In genomic region chr15:52303093-52303772, GRCh38 we compare ENCODE assay signal across 25 cellular contexts. TPM values are rescaled to one million over a fixed set of nuclear protein-coding genes. Genes with fewer than 3 reads are reported as not detected.
A peak's percentile ranks its signal among the peaks of the same experiment; 100 is the strongest.
DNase-seq lines count a peak whose midpoint lies in the region; ATAC-seq and TF ChIP-seq lines count a peak whose summit lies in the region.
"Had no signal": no experiment of that assay in that cellular context is flagged by ENCODE, and none has a peak within 500 bp of the region (broad histone marks: within the 10 kb centered on the region; RNA-seq: fewer than 3 reads in every experiment).

No MANE protein-coding gene starts in this region.

- no peaks in the 10 kb centered on the region for H3K4me1 ChIP-seq in mesendoderm (ENCODE audit: control insufficient read depth, low read depth, low read length)

- ATAC-seq in activated CD8-positive, alpha-beta memory T cell treated with anti-CD3 and anti-CD28 coated beads, Interleukin-2, amount 10 ng/mL, durations not matched to agents 7 days and 5 days: no peak
- ATAC-seq in WTC11 (peak; percentile 60), GM18861 (IDR thresholded peaks at IDR 0.05; ENCODE audit: unreplicated experiment) (no peak)
- ATAC-seq: CD8-positive, alpha-beta T cell; PC-3 had no signal

- no peak overlapping the region for H3K4me2 ChIP-seq in mesendoderm (ENCODE audit: low read length)
- H3K4me2 ChIP-seq: KMS-11, SK-N-SH had no signal

- no peak overlapping the region for H3K56ac ChIP-seq in mesendoderm (ENCODE audit: low read length)

- TF ChIP-seq CTCF in WTC11 (IDR thresholded peaks at IDR 0.05): no peak

- H3K4me1 Mint-ChIP-seq in activated CD8-positive, alpha-beta memory T cell treated with anti-CD3 and anti-CD28 coated beads, Interleukin-2, amount 10 ng/mL, durations not matched to agents 7 days and 5 days: peaks cover 16% of the 10 kb centered on the region
- H3K4me1 Mint-ChIP-seq in WTC11: peaks cover 16% of the 10 kb centered on the region

- CTCF ChIA-PET in activated CD8-positive, alpha-beta memory T cell treated with anti-CD3 and anti-CD28 coated beads, Interleukin-2, amount 10 ng/mL, durations not matched to agents 7 days and 5 days (lab: Charles Lee): interaction anchor here (0.6 to 1.3 kb wide), 3 partner anchors 41 to 49 kb away, joined by 3 to 4 read pairs (median 3); no protein-coding TSS in a partner anchor
- CTCF ChIA-PET in WTC11 (lab: Charles Lee): interaction anchor here (0.6 to 1.5 kb wide), 4 partner anchors 21 to 433 kb away, joined by 3 to 4 read pairs (median 3); no protein-coding TSS in a partner anchor

- H3K4me3 ChIP-seq in mesendoderm (ENCODE audit: low read length): no peak overlapping the region

- no peak overlapping the region for H3K4ac ChIP-seq in mesendoderm (ENCODE audit: low read depth, low read length)

- no peak overlapping the region for H4K5ac ChIP-seq in mesendoderm (ENCODE audit: low read length)

- H3K9me3 Mint-ChIP-seq in activated CD8-positive, alpha-beta memory T cell treated with anti-CD3 and anti-CD28 coated beads, Interleukin-2, amount 10 ng/mL, durations not matched to agents 7 days and 5 days (ENCODE audit: low read depth): no peaks in the 10 kb centered on the region
- H3K9me3 Mint-ChIP-seq in WTC11: peaks cover 19% of the 10 kb centered on the region
- H3K9me3 Mint-ChIP-seq: CD8-positive, alpha-beta T cell; IgD-negative memory B cell had no signal

- H3K36me3 Mint-ChIP-seq in activated CD8-positive, alpha-beta memory T cell treated with anti-CD3 and anti-CD28 coated beads, Interleukin-2, amount 10 ng/mL, durations not matched to agents 7 days and 5 days: peaks cover 8% of the 10 kb centered on the region
- peaks cover 8% of the 10 kb centered on the region; the same call in 1 of the 2 replicates for H3K36me3 Mint-ChIP-seq in WTC11

- H2BK15ac ChIP-seq in mesendoderm (replicated peaks; ENCODE audit: low read depth): no peak overlapping the region

- H3K36me3 ChIP-seq in mesendoderm (ENCODE audit: control insufficient read depth, insufficient read depth, low read length): no peaks in the 10 kb centered on the region

- no peak overlapping the region for H4K8ac ChIP-seq in mesendoderm (ENCODE audit: low read depth, low read length)

- no peaks in the 10 kb centered on the region for H3K27me3 ChIP-seq in mesendoderm (ENCODE audit: insufficient read depth, low read length, poor library complexity)

- no peak overlapping the region for H2BK5ac ChIP-seq in mesendoderm (ENCODE audit: low read length)

- peaks cover 6% of the 10 kb centered on the region for H3K27me3 Mint-ChIP-seq in activated CD8-positive, alpha-beta memory T cell treated with anti-CD3 and anti-CD28 coated beads, Interleukin-2, amount 10 ng/mL, durations not matched to agents 7 days and 5 days
- no peaks in the 10 kb centered on the region for H3K27me3 Mint-ChIP-seq in WTC11 (ENCODE audit: low read depth)

- no peak overlapping the region for H3K23ac ChIP-seq in mesendoderm (ENCODE audit: low read length)

- H3K79me2 ChIP-seq in mesendoderm (ENCODE audit: control insufficient read depth, insufficient read depth, low read length): no peaks in the 10 kb centered on the region

- no peak for DNase-seq in activated CD8-positive, alpha-beta memory T cell treated with anti-CD3 and anti-CD28 coated beads, Interleukin-2, amount 10 ng/mL, durations not matched to agents 7 days and 5 days
- no peak for DNase-seq in activated CD8-positive, alpha-beta memory T cell treated with anti-CD3 and anti-CD28 coated beads, Interleukin-2, amount 50 U/mL, for 48 hours
- DNase-seq in ELF-1 (ENCODE audit: low read depth, low spot score) (peak; percentile 62), WTC11 (ENCODE audit: low spot score) (no peak), mesendoderm (peak; percentile 55), Kasumi-1 (lab: John Stamatoyannopoulos, UW) (no peak)
- DNase-seq: C1 segment of cervical spinal cord; Caco-2; CD8-positive, alpha-beta T cell; DMS 273 treated with DMSO at 0.1 percent for 48 hours; DND-41; NCI-H1048; NCI-H1417; NCI-H1694; NCI-H2029 treated with DMSO at 0.1 percent for 48 hours; NCI-H446 treated with DMSO at 0.1 percent for 48 hours; NCI-H526; NCI-H82; NK-92 treated with Interleukin-12 subunit alpha and Interleukin-12 subunit beta, amount 100 ng/mL, for 24 hours; PC-3; SK-N-SH; SW 1271 had no signal

- no peak overlapping the region for H3K27ac ChIP-seq in mesendoderm (ENCODE audit: low read depth, low read length)
- H3K27ac ChIP-seq: KMS-11 had no signal

- WGBS in mesendoderm (ENCODE audit: extremely low coverage, insufficient coverage, low lambda C conversion rate): no CpG with 5 or more reads among the region's 3 CpGs

- H3K18ac ChIP-seq in mesendoderm (ENCODE audit: low read length): no peak overlapping the region

- peak overlapping the region; percentile 32 for H3K27ac Mint-ChIP-seq in activated CD8-positive, alpha-beta memory T cell treated with anti-CD3 and anti-CD28 coated beads, Interleukin-2, amount 10 ng/mL, durations not matched to agents 7 days and 5 days
- peak overlapping the region; percentile 14 for H3K27ac Mint-ChIP-seq in WTC11
- H3K27ac Mint-ChIP-seq: CD8-positive, alpha-beta T cell; IgD-negative memory B cell had no signal

- H2AK5ac ChIP-seq in mesendoderm (ENCODE audit: low read length): no peak overlapping the region

- POLR2A ChIA-PET in WTC11 (lab: Charles Lee): no interaction called here

- no peaks in the 10 kb centered on the region for H3K79me1 ChIP-seq in mesendoderm (ENCODE audit: low read length)

- H2BK120ac ChIP-seq in mesendoderm (ENCODE audit: low read depth, low read length): no peak overlapping the region

- H3K9ac ChIP-seq in mesendoderm (ENCODE audit: low read length): no peak overlapping the region
- H3K9ac ChIP-seq: KMS-11, SK-N-SH had no signal

- H3K4me3 Mint-ChIP-seq in activated CD8-positive, alpha-beta memory T cell treated with anti-CD3 and anti-CD28 coated beads, Interleukin-2, amount 10 ng/mL, durations not matched to agents 7 days and 5 days: no peak overlapping the region
- H3K4me3 Mint-ChIP-seq in WTC11: no peak overlapping the region
- H3K4me3 Mint-ChIP-seq: CD8-positive, alpha-beta T cell had no signal

TF ChIP-seq in WTC11, 78 proteins besides CTCF, POLR2A, EP300 and RAD21 (continues in another document):
- no peak for TF ChIP-seq MYBL2 (CRISPR knock-in tag; IDR thresholded peaks at IDR 0.05)
- TF ChIP-seq PRDM15 (CRISPR knock-in tag; IDR thresholded peaks at IDR 0.05): no peak
- TF ChIP-seq ATF6 (CRISPR knock-in tag; IDR thresholded peaks at IDR 0.05): no peak
- TF ChIP-seq IRF1 (CRISPR knock-in tag; IDR thresholded peaks at IDR 0.05): no peak
- TF ChIP-seq ATF3 (CRISPR knock-in tag; conservative IDR thresholded peaks at IDR 0.05): no peak
- no peak for TF ChIP-seq SP1 (CRISPR knock-in tag; conservative IDR thresholded peaks at IDR 0.05)

RNA-seq across cellular contexts. Expression of gene MYO5C, which starts 7.6 kb away (rescaled TPM):
- 1 to 10 TPM in 1 of 2 experiments, under 1 TPM in 1; 0.94 to 1.3 TPM for total RNA-seq in activated CD8-positive, alpha-beta memory T cell treated with anti-CD3 and anti-CD28 coated beads, Interleukin-2, amount 10 ng/mL, durations not matched to agents 7 days and 5 days
- total RNA-seq in WTC11 (2021): 22.5 to 25.3 TPM (median 22.9 TPM) in 3 replicates
- polyA plus RNA-seq in mesendoderm (2013, experiment 1 of 2): 7.4 TPM
- 8.0 TPM for polyA plus RNA-seq in mesendoderm (2013, experiment 2 of 2)

Comparison
In these comparisons a context has a peak if more than half of its experiments do, and no peak if none do; other contexts are left out.
1. DNase-seq: peak in ELF-1 (single experiment) and mesendoderm (single experiment); none in activated CD8-positive, alpha-beta memory T cell treated with anti-CD3 and anti-CD28 coated beads, Interleukin-2, amount 10 ng/mL, durations not matched to agents 7 days and 5 days (single experiment), activated CD8-positive, alpha-beta memory T cell treated with anti-CD3 and anti-CD28 coated beads, Interleukin-2, amount 50 U/mL, for 48 hours (single experiment), WTC11 (single experiment) and Kasumi-1 (0 of 2).
2. RNA of gene MYO5C, which starts 7.6 kb away (total RNA-seq): 22.5 to 25.3 TPM in WTC11; 0.94 to 1.3 TPM in activated CD8-positive, alpha-beta memory T cell treated with anti-CD3 and anti-CD28 coated beads, Interleukin-2, amount 10 ng/mL, durations not matched to agents 7 days and 5 days; every median in the first group is over 10 times any median in the second.